ENCODE assay signal across 9 cellular contexts in genomic region chr4:182547435-182547834, GRCh38.
DNase-seq lines count a peak whose midpoint lies in the region; ATAC-seq and TF ChIP-seq lines count a peak whose summit lies in the region.
"Had no signal": no experiment of that assay in that cellular context is flagged by ENCODE, and none has a peak within 500 bp of the region (broad histone marks: within the 10 kb centered on the region; RNA-seq: fewer than 3 reads in every experiment).

No MANE protein-coding gene starts in this region.

- H3K27ac ChIP-seq in effector memory CD4-positive, alpha-beta T cell (ENCODE audit: insufficient read depth, low read length, poor library complexity, severe bottlenecking) = no peak overlapping the region

- DNase-seq in GM10248 (ENCODE audit: extremely low spot score) (peak; percentile 40), mesenteric fat pad (ENCODE audit: low spot score) (no peak), Right ventricle myocardium superior (no peak)
- DNase-seq in effector CD4-positive, alpha-beta T cell = no peak
- no peak for DNase-seq in effector memory CD4-positive, alpha-beta T cell
- DNase-seq: NCI-H1092 treated with DMSO at 0.1 percent for 48 hours had no signal

- no peak overlapping the region for H3K4me3 ChIP-seq in effector memory CD4-positive, alpha-beta T cell (ENCODE audit: insufficient read depth, low read depth, low read length, poor library complexity, severe bottlenecking)

- H3K9me3 ChIP-seq in effector memory CD4-positive, alpha-beta T cell (ENCODE audit: control insufficient read depth, low read length) = no peaks in the 10 kb centered on the region

- H3K4me1 ChIP-seq in effector memory CD4-positive, alpha-beta T cell (ENCODE audit: control insufficient read depth, insufficient read depth, low read length, poor library complexity, severe bottlenecking) = no peaks in the 10 kb centered on the region

- intact Hi-C loops in Right ventricle myocardium superior (cut with DNase I) = no loop called here

- POLR2A ChIA-PET in GM10248 (lab: Yijun Ruan, JAX) = no interaction called here

- CTCF ChIA-PET in GM10248 (lab: Yijun Ruan, JAX) = interaction anchor here (0.8 kb wide), 1 partner anchor 11 kb away, joined by 3 read pairs; no protein-coding TSS in a partner anchor

- no peak for TF ChIP-seq CTCF in GM10248 (IDR thresholded peaks at IDR 0.05; ENCODE audit: control extremely low read depth, extremely low read depth, low read depth, missing control alignments)

- H3K36me3 ChIP-seq in effector memory CD4-positive, alpha-beta T cell (ENCODE audit: control insufficient read depth, insufficient read depth, low read length) = no peaks in the 10 kb centered on the region

- ATAC-seq in GM18873 (IDR thresholded peaks at IDR 0.05; ENCODE audit: low FRiP score, unreplicated experiment) = peak; percentile 94
- ATAC-seq in GM21619 (IDR thresholded peaks at IDR 0.05; ENCODE audit: unreplicated experiment) = peak; percentile 100
- ATAC-seq in HG03108 (IDR thresholded peaks at IDR 0.05; ENCODE audit: unreplicated experiment) = peak; percentile 97
- ATAC-seq in Right ventricle myocardium superior (ENCODE audit: poor library complexity) = no peak

- no peaks in the 10 kb centered on the region for H3K27me3 ChIP-seq in effector memory CD4-positive, alpha-beta T cell (replicated peaks; ENCODE audit: control insufficient read depth, insufficient read depth, low read length, poor library complexity, severe bottlenecking)
